Comparison of ENCODE assay signal across 14 cellular contexts in genomic region chr6:21163110-21163837, GRCh38.
DNase-seq lines count a peak whose midpoint lies in the region; ATAC-seq and TF ChIP-seq lines count a peak whose summit lies in the region.
"Had no signal": no experiment of that assay in that cellular context is flagged by ENCODE, and none has a peak within 500 bp of the region (broad histone marks: within the 10 kb centered on the region; RNA-seq: fewer than 3 reads in every experiment).

No MANE protein-coding gene starts in this region.

- TF ChIP-seq POLR2A in erythroblast (IDR thresholded peaks at IDR 0.05; ENCODE audit: low read length) = no peak

- no CpG with 5 or more reads among the region's 13 CpGs for WGBS in trophoblast cell (ENCODE audit: extremely low coverage, insufficient coverage, insufficient read length)

- no peak overlapping the region for H4K12ac ChIP-seq in trophoblast cell (ENCODE audit: low read depth, low read length)

- no peak overlapping the region for H3K27ac ChIP-seq in trophoblast cell (ENCODE audit: low read depth, low read length)
- H3K27ac ChIP-seq: epithelial cell of prostate had no signal

- H3K18ac ChIP-seq in trophoblast cell (ENCODE audit: low read length) = no peak overlapping the region

- no peak overlapping the region for H2AFZ ChIP-seq in trophoblast cell (ENCODE audit: insufficient read depth, low read length, poor library complexity)

- H3K79me2 ChIP-seq in trophoblast cell (ENCODE audit: control insufficient read depth, insufficient read depth, low read length, poor library complexity) = no peaks in the 10 kb centered on the region

- DNase-seq in GM03348 (ENCODE audit: low spot score) = peak; percentile 36
- peak; percentile 70 for DNase-seq in NCI-H226
- peak; percentile 9 to 27 for DNase-seq in erythroblast (lab: John Stamatoyannopoulos, UW)
- peak; percentile 47 to 74 for DNase-seq in trophoblast cell
- DNase-seq in DMS53 treated with DMSO at 0.1 percent for 48 hours (lab: John Stamatoyannopoulos, UW; ENCODE audit: unreplicated experiment) = no peak
- no peak for DNase-seq in SIG-M5 (lab: John Stamatoyannopoulos, UW)
- DNase-seq: activated CD4-positive, alpha-beta T cell treated with anti-CD3 and anti-CD28 coated beads for 48 hours; activated effector memory CD4-positive, alpha-beta T cell treated with Interleukin-2 at 50 U/mL for 16 hours; CD8-positive, alpha-beta memory T cell; central memory CD4-positive, alpha-beta T cell; NCI-H2081 treated with DMSO at 0.1 percent for 48 hours; substantia nigra had no signal

- H3K36me3 ChIP-seq in trophoblast cell (ENCODE audit: control insufficient read depth in 1 of 2, insufficient read depth in 2 of 2, low read length in 2 of 2) = no peaks in the 10 kb centered on the region

- no peak overlapping the region for H3K4me3 ChIP-seq in trophoblast cell (ENCODE audit: low read depth, low read length)

- no peak overlapping the region for H2BK120ac ChIP-seq in trophoblast cell (ENCODE audit: insufficient read depth, low read length, poor library complexity)

- H3K14ac ChIP-seq in trophoblast cell (ENCODE audit: low read length) = no peak overlapping the region

- no peaks in the 10 kb centered on the region for H3K27me3 ChIP-seq in trophoblast cell (ENCODE audit: insufficient read depth, low read length)

- no peak overlapping the region for H4K8ac ChIP-seq in trophoblast cell (ENCODE audit: low read depth, low read length)

- no peak overlapping the region for H3K9ac ChIP-seq in trophoblast cell (ENCODE audit: low read length)

- H3K9me3 ChIP-seq in trophoblast cell (ENCODE audit: insufficient read depth, low read depth, low read length) = no peaks in the 10 kb centered on the region

- H2BK12ac ChIP-seq in trophoblast cell (ENCODE audit: low read length) = no peak overlapping the region

- H2AK5ac ChIP-seq in trophoblast cell (ENCODE audit: low read length) = no peak overlapping the region

- ATAC-seq in GM18873 (IDR thresholded peaks at IDR 0.05; ENCODE audit: low FRiP score, unreplicated experiment) = no peak

- H3K4me2 ChIP-seq in trophoblast cell (ENCODE audit: low read length) = no peak overlapping the region

- H4K91ac ChIP-seq in trophoblast cell (ENCODE audit: low read depth, low read length) = no peak overlapping the region

- no peaks in the 10 kb centered on the region for H3K79me1 ChIP-seq in trophoblast cell (ENCODE audit: low read length)

- no peak overlapping the region for H3K4ac ChIP-seq in trophoblast cell (ENCODE audit: low read depth, low read length)

- no peak overlapping the region for H2BK5ac ChIP-seq in trophoblast cell (ENCODE audit: low read depth, low read length, poor library complexity)

- no peak overlapping the region for H3K23ac ChIP-seq in trophoblast cell (ENCODE audit: low read length)

- no peaks in the 10 kb centered on the region for H3K4me1 ChIP-seq in trophoblast cell (ENCODE audit: control insufficient read depth in 1 of 2, insufficient read depth in 2 of 2, low read length in 2 of 2)

Comparison
In these comparisons a context has a peak if more than half of its experiments do, and no peak if none do; other contexts are left out.
1. DNase-seq: peak in GM03348 (single experiment), NCI-H226 (single experiment), erythroblast (2 of 2) and trophoblast cell (2 of 2); none in DMS53 treated with DMSO at 0.1 percent for 48 hours (single experiment) and SIG-M5 (single experiment).